Comparison of ENCODE assay signal across 9 cellular contexts in the genomic region with DNA sequence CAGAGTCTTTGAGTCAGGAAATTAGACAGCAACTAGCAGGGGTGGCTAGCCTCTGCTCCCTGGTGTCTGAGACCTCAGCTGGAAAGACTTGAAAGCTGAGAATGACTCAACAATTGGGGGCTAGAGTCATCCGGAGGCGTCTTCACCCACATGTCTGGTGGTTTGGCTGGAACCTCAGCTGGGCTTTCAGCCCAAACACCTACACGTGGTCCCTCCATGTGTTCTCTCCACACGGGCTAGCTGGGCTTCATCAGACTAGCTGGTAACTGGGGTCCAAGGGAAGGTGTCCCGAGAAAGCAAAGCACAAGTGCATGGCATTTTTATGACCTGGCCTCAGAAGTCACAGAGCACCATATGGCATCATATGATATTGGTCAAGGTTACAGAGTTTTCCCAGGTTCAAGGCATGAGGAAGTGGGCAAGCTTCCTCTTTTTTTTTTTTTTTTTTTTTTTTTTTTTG. TPM values are rescaled to one million over a fixed set of nuclear protein-coding genes. Genes with fewer than 3 reads are reported as not detected.
A peak's percentile ranks its signal among the peaks of the same experiment; 100 is the strongest.
DNase-seq lines count a peak whose midpoint lies in the region; ATAC-seq and TF ChIP-seq lines count a peak whose summit lies in the region.
"Had no signal": no experiment of that assay in that cellular context is flagged by ENCODE, and none has a peak within 500 bp of the region (broad histone marks: within the 10 kb centered on the region; RNA-seq: fewer than 3 reads in every experiment).

No MANE protein-coding gene starts in this region.

- no peak for DNase-seq in activated CD4-positive, CD25-positive, alpha-beta regulatory T cell (lab: John Stamatoyannopoulos, UW)
- DNase-seq in SIG-M5 (lab: John Stamatoyannopoulos, UW), result peak; percentile 53
- DNase-seq in choroid plexus epithelial cell (ENCODE audit: low read depth), result peak; percentile 98
- DNase-seq in stimulated activated CD4-positive, alpha-beta T cell treated with anti-CD3 and anti-CD28 coated beads, TNF-alpha, amount 100 ng/mL, for 48 hours (ENCODE audit: low read depth in 3 of 3), result peak; percentile 35 to 53 (median 45)
- DNase-seq in cerebellum (ENCODE audit: low spot score), result no peak
- DNase-seq in NCI-H510A (lab: John Stamatoyannopoulos, UW), result no peak

- H3K4me3 ChIP-seq in choroid plexus epithelial cell (ENCODE audit: low read depth, low read length), result no peak overlapping the region
- H3K4me3 ChIP-seq: BLaER1 had no signal

- TF ChIP-seq CTCF in choroid plexus epithelial cell (conservative IDR thresholded peaks at IDR 0.05; ENCODE audit: low read depth, low read length), result no peak

- peak; percentile 87 to 89 for ATAC-seq in activated CD4-positive, CD25-positive, alpha-beta regulatory T cell treated with anti-CD3 and anti-CD28 coated beads, Interleukin-2, amount 50 U/mL, for 24 hours
- peak; percentile 94 for ATAC-seq in HG02973 (IDR thresholded peaks at IDR 0.05; ENCODE audit: unreplicated experiment)

RNA-seq across cellular contexts. Expression of gene ABHD2, which starts 19.9 kb away (rescaled TPM):
- 67.1 TPM for total RNA-seq in cerebellum

Comparison
In these comparisons a context has a peak if more than half of its experiments do, and no peak if none do; other contexts are left out.
1. DNase-seq: peak in SIG-M5 (single experiment), choroid plexus epithelial cell (single experiment) and stimulated activated CD4-positive, alpha-beta T cell treated with anti-CD3 and anti-CD28 coated beads, TNF-alpha, amount 100 ng/mL, for 48 hours (3 of 3); none in activated CD4-positive, CD25-positive, alpha-beta regulatory T cell (0 of 4), cerebellum (single experiment) and NCI-H510A (single experiment).